18 cellular contexts compared by ENCODE assay signal in the genomic region with DNA sequence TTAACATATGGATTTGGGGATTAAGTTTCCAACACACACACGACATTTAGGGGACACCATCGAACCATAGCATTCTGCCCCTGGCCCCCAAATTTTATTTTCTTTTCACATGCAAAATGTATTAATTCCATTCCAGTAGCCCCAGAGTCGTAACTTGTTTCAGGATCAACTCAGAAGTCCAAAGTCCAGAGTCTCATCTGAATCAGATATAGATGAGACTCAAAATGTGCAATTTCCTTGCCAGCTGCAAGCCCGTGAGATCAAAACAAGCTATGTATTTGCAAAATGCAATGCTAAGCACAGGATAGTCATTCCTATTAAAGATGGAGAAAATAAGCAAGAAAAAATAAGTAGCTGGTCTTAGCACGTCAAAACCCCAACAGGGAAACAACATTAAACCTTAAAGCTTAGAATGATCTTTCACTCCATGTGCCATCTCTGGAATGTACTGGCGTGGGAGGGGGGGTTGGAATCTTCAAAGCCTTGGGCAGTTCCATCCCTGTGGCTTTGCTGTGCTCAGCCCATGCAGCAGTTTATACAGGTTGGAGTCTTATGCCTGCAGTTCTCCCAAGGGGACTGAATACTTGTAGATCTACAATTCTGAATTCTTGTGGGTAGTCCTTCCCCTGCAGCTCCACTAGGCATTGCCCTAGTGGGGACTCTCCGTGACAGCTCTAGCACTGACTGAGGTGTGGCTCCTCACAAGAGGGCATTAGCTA. TPM values are rescaled to one million over a fixed set of nuclear protein-coding genes. Genes with fewer than 3 reads are reported as not detected.
A peak's percentile ranks its signal among the peaks of the same experiment; 100 is the strongest.
DNase-seq lines count a peak whose midpoint lies in the region; ATAC-seq and TF ChIP-seq lines count a peak whose summit lies in the region.
"Had no signal": no experiment of that assay in that cellular context is flagged by ENCODE, and none has a peak within 500 bp of the region (broad histone marks: within the 10 kb centered on the region; RNA-seq: fewer than 3 reads in every experiment).

No MANE protein-coding gene starts in this region.

- peaks cover 22% of the 10 kb centered on the region for H3K4me1 Mint-ChIP-seq in Caco-2 (ENCODE audit: low read depth, unreplicated experiment)
- H3K4me1 Mint-ChIP-seq in nephron progenitor cell: peaks cover 22% of the 10 kb centered on the region
- H3K4me1 Mint-ChIP-seq: stimulated activated naive CD8-positive, alpha-beta T cell treated with anti-CD3 and anti-CD28 coated beads, Interleukin-15, amount 100 ng/mL, for 72 hours had no signal

- DNase-seq in Caco-2: peak; percentile 46 to 60
- peak; percentile 16 for DNase-seq in SK-N-MC (ENCODE audit: low read depth, low spot score)
- DNase-seq in fibroblast of the aortic adventitia (ENCODE audit: low read depth): peak; percentile 9
- DNase-seq in nephron progenitor cell: peak; percentile 6
- DNase-seq in lower lobe of right lung: no peak
- DNase-seq in nucleus accumbens (lab: John Stamatoyannopoulos, UW): no peak
- DNase-seq: activated CD8-positive, alpha-beta T cell treated with anti-CD3 and anti-CD28 coated beads, Interleukin-2, amount 10 ng/mL, durations not matched to agents 7 days and 5 days; NCI-H1694; NCI-H524 treated with DMSO at 0.1 percent for 48 hours; Peyer's patch; stimulated activated naive CD8-positive, alpha-beta T cell treated with anti-CD3 and anti-CD28 coated beads, Interleukin-15, amount 100 ng/mL, for 72 hours had no signal

- H3K27ac Mint-ChIP-seq in Caco-2 (ENCODE audit: unreplicated experiment) (peak overlapping the region; percentile 66), nephron progenitor cell (peak overlapping the region; percentile 85)
- H3K27ac Mint-ChIP-seq: activated CD8-positive, alpha-beta T cell treated with anti-CD3 and anti-CD28 coated beads, Interleukin-2, amount 10 ng/mL, durations not matched to agents 7 days and 5 days; activated T-helper 2 cell treated with anti-CD3 and anti-CD28 coated beads, Interferon-gamma antibody, Interleukin-2, Interleukin-4, amounts not matched to agents 10 μg/mL and 5 μg/mL and 100 μg/mL, durations not matched to agents 14 hours and 24 hours and 36 hours; stimulated activated naive CD8-positive, alpha-beta T cell treated with anti-CD3 and anti-CD28 coated beads, Interleukin-15, amount 100 ng/mL, for 72 hours had no signal

- TF ChIP-seq CTCF in Caco-2 (IDR thresholded peaks at IDR 0.05; ENCODE audit: insufficient read depth in 1 of 2, low read depth in 1 of 2, low read length in 1 of 2, severe bottlenecking in 1 of 2, unreplicated experiment in 1 of 2) (no peak), fibroblast of the aortic adventitia (IDR thresholded peaks at IDR 0.05; ENCODE audit: insufficient read depth, low read length) (no peak), nephron progenitor cell (IDR thresholded peaks at IDR 0.05) (no peak), lower lobe of right lung (IDR thresholded peaks at IDR 0.05) (no peak)

- H3K9ac ChIP-seq in SK-N-MC (ENCODE audit: insufficient read length): no peak overlapping the region

- H3K27ac ChIP-seq in SK-N-MC (no peak overlapping the region), lower lobe of right lung (no peak overlapping the region)
- H3K27ac ChIP-seq: ascending aorta, C4-2B, Peyer's patch had no signal

- H3K9me3 Mint-ChIP-seq in Caco-2 (ENCODE audit: unreplicated experiment): no peaks in the 10 kb centered on the region
- peaks cover 39% of the 10 kb centered on the region for H3K9me3 Mint-ChIP-seq in nephron progenitor cell
- H3K9me3 Mint-ChIP-seq: activated T-helper 2 cell treated with anti-CD3 and anti-CD28 coated beads, Interferon-gamma antibody, Interleukin-2, Interleukin-4, amounts not matched to agents 10 μg/mL and 5 μg/mL and 100 μg/mL, durations not matched to agents 14 hours and 24 hours and 36 hours; stimulated activated naive CD8-positive, alpha-beta T cell treated with anti-CD3 and anti-CD28 coated beads, Interleukin-15, amount 100 ng/mL, for 72 hours had no signal

- H3K4me1 ChIP-seq in Caco-2 (peaks cover 21% of the 10 kb centered on the region), lower lobe of right lung (no peaks in the 10 kb centered on the region)
- H3K4me1 ChIP-seq: ascending aorta, Peyer's patch had no signal

- H3K27me3 ChIP-seq in Caco-2 (replicated peaks; ENCODE audit: control insufficient read depth, insufficient read depth, low read length) (no peaks in the 10 kb centered on the region), lower lobe of right lung (ENCODE audit: low read depth) (no peaks in the 10 kb centered on the region)
- H3K27me3 ChIP-seq: ascending aorta, Peyer's patch had no signal

- POLR2A ChIA-PET in Caco-2 (lab: Charles Lee): no interaction called here

- no peaks in the 10 kb centered on the region for H3K36me3 ChIP-seq in Caco-2 (ENCODE audit: control insufficient read depth, insufficient read depth, low read length)
- H3K36me3 ChIP-seq in SK-N-MC (ENCODE audit: insufficient read depth, low read length): no peaks in the 10 kb centered on the region
- H3K36me3 ChIP-seq in lower lobe of right lung: no peaks in the 10 kb centered on the region
- H3K36me3 ChIP-seq: ascending aorta, Peyer's patch had no signal

- H3K4me3 Mint-ChIP-seq in Caco-2 (ENCODE audit: unreplicated experiment) (peak overlapping the region; percentile 52), nephron progenitor cell (no peak overlapping the region)
- H3K4me3 Mint-ChIP-seq: activated CD8-positive, alpha-beta T cell treated with anti-CD3 and anti-CD28 coated beads, Interleukin-2, amount 10 ng/mL, durations not matched to agents 7 days and 5 days; stimulated activated naive CD8-positive, alpha-beta T cell treated with anti-CD3 and anti-CD28 coated beads, Interleukin-15, amount 100 ng/mL, for 72 hours had no signal

- no peak for ATAC-seq in lower lobe of right lung
- no peak for ATAC-seq in GM19328 (IDR thresholded peaks at IDR 0.05; ENCODE audit: unreplicated experiment)
- ATAC-seq in GM19452 (IDR thresholded peaks at IDR 0.05; ENCODE audit: unreplicated experiment): no peak
- ATAC-seq: activated CD8-positive, alpha-beta T cell treated with anti-CD3 and anti-CD28 coated beads, Interleukin-2, amount 10 ng/mL, durations not matched to agents 7 days and 5 days; GM12878; HCT116; stimulated activated naive CD8-positive, alpha-beta T cell treated with anti-CD3 and anti-CD28 coated beads, Interleukin-15, amount 100 ng/mL, for 72 hours had no signal

- intact Hi-C loops in Caco-2 (cut with micrococcal nuclease; ENCODE audit: unreplicated experiment) (loop anchor here (1.0 to 2.0 kb wide), 3 partner anchors 14 to 60 kb away; a partner anchor contains a TSS), lower lobe of right lung (cut with DNase I) (no loop called here)

- H3K9me3 ChIP-seq in Caco-2: no peaks in the 10 kb centered on the region
- no peaks in the 10 kb centered on the region for H3K9me3 ChIP-seq in SK-N-MC (ENCODE audit: low read depth, low read length)
- no peaks in the 10 kb centered on the region for H3K9me3 ChIP-seq in lower lobe of right lung
- H3K9me3 ChIP-seq: ascending aorta, Peyer's patch had no signal

- H3K36me3 Mint-ChIP-seq in Caco-2 (ENCODE audit: insufficient read depth, unreplicated experiment): no peaks in the 10 kb centered on the region
- H3K36me3 Mint-ChIP-seq in nephron progenitor cell (ENCODE audit: low read depth): no peaks in the 10 kb centered on the region

- CTCF ChIA-PET in Caco-2 (lab: Charles Lee): interaction anchor here (1.3 kb wide), 1 partner anchor 60 kb away, joined by 4 read pairs; no protein-coding TSS in a partner anchor

- no peaks in the 10 kb centered on the region for H3K27me3 Mint-ChIP-seq in Caco-2 (ENCODE audit: insufficient read depth, unreplicated experiment)
- no peaks in the 10 kb centered on the region for H3K27me3 Mint-ChIP-seq in nephron progenitor cell (ENCODE audit: low read depth, poor library complexity)
- H3K27me3 Mint-ChIP-seq: stimulated activated naive CD8-positive, alpha-beta T cell treated with anti-CD3 and anti-CD28 coated beads, Interleukin-15, amount 100 ng/mL, for 72 hours had no signal

- no TSS peak for BruUV-seq in Caco-2 (replicated peaks; lab: Mats Ljungman, UMichigan)

- no peak overlapping the region for H3K4me3 ChIP-seq in Caco-2 (ENCODE audit: low read depth, low read length)
- H3K4me3 ChIP-seq in SK-N-MC: peak overlapping the region; percentile 33
- H3K4me3 ChIP-seq in fibroblast of the aortic adventitia (ENCODE audit: low read depth, low read length): no peak overlapping the region
- H3K4me3 ChIP-seq in lower lobe of right lung: no peak overlapping the region
- H3K4me3 ChIP-seq: ascending aorta, GM12878, Peyer's patch had no signal

RNA-seq across cellular contexts. Expression of a gene that starts 47.7 kb away (rescaled TPM):
- total RNA-seq in Caco-2 (2022) (8.8 and 8.9 TPM in 2 replicates), fibroblast of the aortic adventitia (ENCODE audit: low replicate concordance) (0.08 and 0.36 TPM in 2 replicates), lower lobe of right lung (1.6 TPM)
- total RNA-seq: activated CD8-positive, alpha-beta T cell treated with anti-CD3 and anti-CD28 coated beads, Interleukin-2, amount 10 ng/mL, durations not matched to agents 7 days and 5 days; activated T-helper 2 cell treated with anti-CD3 and anti-CD28 coated beads, Interferon-gamma antibody, Interleukin-2, Interleukin-4, amounts not matched to agents 10 μg/mL and 5 μg/mL and 100 μg/mL, durations not matched to agents 14 hours and 24 hours and 36 hours; ascending aorta had no signal

Comparison
In these comparisons a context has a peak if more than half of its experiments do, and no peak if none do; other contexts are left out.
1. DNase-seq: peak in Caco-2 (2 of 2), SK-N-MC (single experiment), fibroblast of the aortic adventitia (single experiment) and nephron progenitor cell (single experiment); none in lower lobe of right lung (single experiment) and nucleus accumbens (0 of 56).